In genomic region chr19:49749055-49749716, GRCh38 we compare ENCODE assay signal across 12 cellular contexts. TPM values are rescaled to one million over a fixed set of nuclear protein-coding genes. Genes with fewer than 3 reads are reported as not detected.
DNase-seq lines count a peak whose midpoint lies in the region; ATAC-seq and TF ChIP-seq lines count a peak whose summit lies in the region.
"Had no signal": no experiment of that assay in that cellular context is flagged by ENCODE, and none has a peak within 500 bp of the region (broad histone marks: within the 10 kb centered on the region; RNA-seq: fewer than 3 reads in every experiment).

No MANE protein-coding gene starts in this region.

- in situ Hi-C loops in G401 (cut with HindIII; ENCODE audit: low sequenced_read_pairs) = no loop called here

- no peak overlapping the region for H3K4me3 ChIP-seq in choroid plexus epithelial cell (ENCODE audit: low read depth, low read length)

- no peak for ATAC-seq in HG02973 (IDR thresholded peaks at IDR 0.05; ENCODE audit: unreplicated experiment)
- no peak for ATAC-seq in GM21619 (IDR thresholded peaks at IDR 0.05; ENCODE audit: unreplicated experiment)
- no peak for ATAC-seq in HG02798 (IDR thresholded peaks at IDR 0.05; ENCODE audit: poor library complexity, unreplicated experiment)

- TF ChIP-seq CTCF in choroid plexus epithelial cell (conservative IDR thresholded peaks at IDR 0.05; ENCODE audit: low read depth, low read length) = no peak

- DNase-seq in G401 (ENCODE audit: low spot score) (peak; percentile 48), LHCN-M2 (ENCODE audit: low read depth) (peak; percentile 32), choroid plexus epithelial cell (ENCODE audit: low read depth) (peak; percentile 54), lung microvascular endothelial cell (ENCODE audit: low read depth in 2 of 2) (peak; percentile 43 to 47)
- no peak for DNase-seq in stimulated activated CD4-positive, alpha-beta T cell treated with anti-CD3 and anti-CD28 coated beads, Interleukin-2, amount 100 ng/mL, for 48 hours
- DNase-seq: activated CD4-positive, alpha-beta T cell treated with anti-CD3 and anti-CD28 coated beads for 48 hours; CD4-positive, alpha-beta T cell; NCI-H2107 had no signal

RNA-seq across cellular contexts. Expression of gene TSKS, which starts 13.9 kb away (rescaled TPM):
- total RNA-seq in G401 (2014; rRNA removed; shearing (Covaris generic)) = 0.49 TPM in 1 of 2 replicates, not detected in the other
- total RNA-seq in LHCN-M2 (2014; rRNA removed) (not detected in 2 replicates), lung microvascular endothelial cell (under 0.01 TPM in 2 replicates)
- polyA plus RNA-seq in LHCN-M2 (2012) = 0.05 TPM
- polyA plus RNA-seq: neural cell had no signal

RNA-seq across cellular contexts. Expression of gene AP2A1, which starts 17.6 kb away (rescaled TPM):
- total RNA-seq in G401 (2014; rRNA removed; shearing (Covaris generic)) = 152 and 155 TPM in 2 replicates
- total RNA-seq in LHCN-M2 (2014; rRNA removed) (103 and 107 TPM in 2 replicates), lung microvascular endothelial cell (37.1 and 41.6 TPM in 2 replicates)
- polyA plus RNA-seq in LHCN-M2 (2012) = 103 TPM

RNA-seq across cellular contexts. Expression of gene CPT1C, which starts 58.3 kb away (rescaled TPM):
- 38.8 and 54.5 TPM in 2 replicates for total RNA-seq in G401 (2014; rRNA removed; shearing (Covaris generic))
- total RNA-seq in LHCN-M2 (2014; rRNA removed) (0.90 and 2.5 TPM in 2 replicates), lung microvascular endothelial cell (14.1 and 14.4 TPM in 2 replicates)
- polyA plus RNA-seq in LHCN-M2 (2012) = 2.3 TPM

RNA-seq across cellular contexts. Expression of gene ADM5, which starts 59.8 kb away (rescaled TPM):
- 1.1 and 1.7 TPM in 2 replicates for total RNA-seq in G401 (2014; rRNA removed; shearing (Covaris generic))
- total RNA-seq in LHCN-M2 (2014; rRNA removed) (1.2 TPM in 2 replicates), lung microvascular endothelial cell (0.22 and 0.40 TPM in 2 replicates)
- 0.21 TPM for polyA plus RNA-seq in LHCN-M2 (2012)

Comparison
In these comparisons a context has a peak if more than half of its experiments do, and no peak if none do; other contexts are left out.
1. DNase-seq: peak in G401 (single experiment), LHCN-M2 (single experiment), choroid plexus epithelial cell (single experiment) and lung microvascular endothelial cell (2 of 2); none in stimulated activated CD4-positive, alpha-beta T cell treated with anti-CD3 and anti-CD28 coated beads, Interleukin-2, amount 100 ng/mL, for 48 hours (0 of 2).